In genomic region chr22:45268958-45269844, GRCh38 we compare ENCODE assay signal across 8 cellular contexts. TPM values are rescaled to one million over a fixed set of nuclear protein-coding genes. Genes with fewer than 3 reads are reported as not detected.
DNase-seq lines count a peak whose midpoint lies in the region; ATAC-seq, FAIRE-seq and TF ChIP-seq lines count a peak whose summit lies in the region.

No MANE protein-coding gene starts in this region.

- peak overlapping the region; percentile 55 for H2BK120ac ChIP-seq in H1 (replicated peaks; ENCODE audit: low read depth, low read length)
- H2BK120ac ChIP-seq in mesenchymal stem cell (ENCODE audit: low read depth, low read length), result no peak overlapping the region

- H3K4me1 ChIP-seq in H1 (replicated peaks in 1 of 4; ENCODE audit: control insufficient read depth in 3 of 4, insufficient read depth in 4 of 4, low read length in 3 of 4) (peaks cover 5 to 10% (median 7%) of the 10 kb centered on the region in 4 experiments; a peak in 6 of 7 replicates), mesenchymal stem cell (ENCODE audit: control insufficient read depth, insufficient read depth, low read depth, low read length) (peaks cover 19% of the 10 kb centered on the region)

- H3K18ac ChIP-seq in H1 (ENCODE audit: extremely low read depth, low read length) (peak overlapping the region; percentile 96), mesenchymal stem cell (ENCODE audit: low read depth in 1 of 2, low read length in 2 of 2) (peak overlapping the region; percentile 73 to 76)

- peak overlapping the region; percentile 75 for H3K56ac ChIP-seq in H1 (replicated peaks; ENCODE audit: insufficient read length, low read depth, low read length)

- H3K27ac ChIP-seq in H1 (ENCODE audit: low read depth, low read length) (no peak overlapping the region; the same call in 1 of the 2 replicates), mesenchymal stem cell (ENCODE audit: low read length, poor library complexity, severe bottlenecking) (no peak overlapping the region)

- H3K9me3 ChIP-seq in H1 (ENCODE audit: insufficient read depth in 2 of 2, low read depth in 1 of 2, low read length in 1 of 2) (no peaks in the 10 kb centered on the region), mesenchymal stem cell (ENCODE audit: control insufficient read depth, low read length) (no peaks in the 10 kb centered on the region)

- POLR2A ChIA-PET in H1 (lab: Charles Lee; ENCODE audit: partially characterized antibody), result interaction anchor here (0.6 kb wide), 1 partner anchor 39 kb away, joined by 3 read pairs; no protein-coding TSS in a partner anchor

- H4K5ac ChIP-seq in H1 (ENCODE audit: insufficient read length, low read depth, low read length), result peak overlapping the region; percentile 84

- TF ChIP-seq POLR2A in H1 (IDR thresholded peaks at IDR 0.05; ENCODE audit: control extremely low read depth in 1 of 2, low read depth in 2 of 2, low read length in 2 of 2), result no peak

- peak overlapping the region; percentile 80; the same call in 1 of the 2 replicates for H2BK12ac ChIP-seq in H1 (ENCODE audit: low read depth, low read length)
- H2BK12ac ChIP-seq in mesenchymal stem cell (ENCODE audit: low read length in 2 of 2), result peak overlapping the region in 1 of 2 experiments; percentile 15

- H2BK15ac ChIP-seq in H1 (ENCODE audit: low read length) (peak overlapping the region; percentile 46; the same call in 1 of the 2 replicates), mesenchymal stem cell (ENCODE audit: low read depth, poor library complexity, severe bottlenecking) (peak overlapping the region; percentile 93)

- H2BK20ac ChIP-seq in H1 (ENCODE audit: low read length), result no peak overlapping the region

- H3K4me3 ChIP-seq in H1 (ENCODE audit: extremely low read depth in 1 of 4, insufficient read depth in 2 of 4, low read depth in 3 of 4, low read length in 4 of 4) (peak overlapping the region; percentile 57 to 98 (median 62)), mesenchymal stem cell (ENCODE audit: insufficient read depth in 1 of 2, low read depth in 1 of 2, low read length in 2 of 2) (peak overlapping the region; percentile 52 to 84)

- H3K14ac ChIP-seq in H1 (ENCODE audit: insufficient read length) (no peak overlapping the region), mesenchymal stem cell (ENCODE audit: low read length in 2 of 2) (no peak overlapping the region)

- H3K23ac ChIP-seq in H1 (ENCODE audit: insufficient read length), result no peak overlapping the region
- H3K23ac ChIP-seq in mesenchymal stem cell (ENCODE audit: low read length in 2 of 2), result peak overlapping the region in 1 of 2 experiments; percentile 79

- TF ChIP-seq EP300 in H1 (IDR thresholded peaks at IDR 0.05; ENCODE audit: borderline replicate concordance in 1 of 2, low read depth in 2 of 2, low read length in 2 of 2), result no peak

- peak; percentile 84 to 91 for TF ChIP-seq RAD21 in H1 (IDR thresholded peaks at IDR 0.05 in 1 of 2, conservative IDR thresholded peaks at IDR 0.05 in 1 of 2; ENCODE audit: low read depth in 2 of 2, low read length in 2 of 2)

- H4K8ac ChIP-seq in H1 (ENCODE audit: extremely low read depth, insufficient read depth, low read length) (peak overlapping the region; percentile 81), mesenchymal stem cell (ENCODE audit: low read length) (peak overlapping the region; percentile 93)

- TF ChIP-seq CTCF in H1 (IDR thresholded peaks at IDR 0.05; ENCODE audit: control extremely low read depth in 1 of 3, insufficient read depth in 1 of 3, low read depth in 1 of 3, low read length in 3 of 3), result peak; percentile 72 to 93 (median 90)

- peaks cover 9% of the 10 kb centered on the region; the same call in 1 of the 2 replicates for H3K23me2 ChIP-seq in H1 (ENCODE audit: low read depth, low read length)

- ATAC-seq in HG02763 (IDR thresholded peaks at IDR 0.05; ENCODE audit: unreplicated experiment) (peak; percentile 76), GM21360 (IDR thresholded peaks at IDR 0.05; ENCODE audit: unreplicated experiment) (no peak)

- H3K79me2 ChIP-seq in H1 (ENCODE audit: control insufficient read depth in 1 of 2, insufficient read depth in 2 of 2, low read length in 2 of 2), result no peaks in the 10 kb centered on the region

- 5% methylated on average over 38 of the region's 60 CpGs; no CpG with 5 or more reads in 1 of the 2 experiments for WGBS in H1 (ENCODE audit: extremely low coverage in 1 of 2, insufficient coverage in 1 of 2, insufficient read length in 1 of 2, insufficient replicate concordance in 2 of 2, low coverage in 1 of 2, low lambda C conversion rate in 2 of 2, missing lambda C conversion rate in 1 of 2), 2 experiments
- WGBS in mesenchymal stem cell, result 11% methylated on average over 28 of the region's 60 CpGs

- H2BK5ac ChIP-seq in H1 (ENCODE audit: low read depth, low read length) (peak overlapping the region; percentile 85; the same call in 1 of the 2 replicates), mesenchymal stem cell (ENCODE audit: low read depth, low read length, poor library complexity, severe bottlenecking) (no peak overlapping the region)

- peak overlapping the region in 2 of 4 experiments; percentile 51 to 68; a peak in 3 of 7 replicates for H3K9ac ChIP-seq in H1 (replicated peaks in 1 of 4; ENCODE audit: extremely low read depth in 1 of 4, low read depth in 3 of 4, low read length in 3 of 4)
- H3K9ac ChIP-seq in mesenchymal stem cell (ENCODE audit: low read length), result peak overlapping the region; percentile 75

- no peak for FAIRE-seq in H1 (lab: Jason Lieb, UNC)

- H3K4me2 ChIP-seq in H1 (ENCODE audit: insufficient read depth in 1 of 2, low read depth in 2 of 2, low read length in 2 of 2), result peak overlapping the region; percentile 64 to 97
- H3K4me2 ChIP-seq in mesenchymal stem cell (ENCODE audit: low read length, poor library complexity, severe bottlenecking), result peak overlapping the region; percentile 84

- no peaks in the 10 kb centered on the region for H3K36me3 ChIP-seq in H1 (ENCODE audit: control insufficient read depth in 2 of 4, insufficient read depth in 4 of 4, low read length in 3 of 4)
- no peaks in the 10 kb centered on the region for H3K36me3 ChIP-seq in mesenchymal stem cell (ENCODE audit: control insufficient read depth in 1 of 2, insufficient read depth in 2 of 2, low read depth in 1 of 2, low read length in 2 of 2)

- peaks cover 0 to 10% (median 8%) of the 10 kb centered on the region in 4 experiments; a peak in 5 of 7 replicates for H3K27me3 ChIP-seq in H1 (replicated peaks in 1 of 4; ENCODE audit: control insufficient read depth in 3 of 4, extremely low read depth in 1 of 4, insufficient read depth in 3 of 4, low read length in 3 of 4)
- H3K27me3 ChIP-seq in mesenchymal stem cell (ENCODE audit: control insufficient read depth in 1 of 2, insufficient read depth in 1 of 2, low read length in 2 of 2), result peaks cover 0 to 20% of the 10 kb centered on the region in 2 experiments

- H4K91ac ChIP-seq in H1 (replicated peaks; ENCODE audit: insufficient read length, low read length), result peak overlapping the region; percentile 52
- H4K91ac ChIP-seq in mesenchymal stem cell (ENCODE audit: low read length), result peak overlapping the region; percentile 55

- H3K4ac ChIP-seq in H1 (replicated peaks; ENCODE audit: insufficient read length, low read depth, low read length) (peak overlapping the region; percentile 14), mesenchymal stem cell (ENCODE audit: low read depth in 1 of 2, low read length in 2 of 2) (peak overlapping the region; percentile 6 to 35)

- DNase-seq in EH (ENCODE audit: low read depth) (peak; percentile 69), NCI-H82 (lab: John Stamatoyannopoulos, UW) (peak; percentile 75), H1 (ENCODE audit: low read depth in 1 of 2, low spot score in 2 of 2) (peak in 1 of 2 experiments; percentile 97), mesenchymal stem cell (peak; percentile 60)
- peak; percentile 62 to 86 (median 76) for DNase-seq in activated CD8-positive, alpha-beta memory T cell treated with anti-CD3 and anti-CD28 coated beads for 48 hours (ENCODE audit: low read depth in 2 of 3, low spot score in 2 of 3)
- DNase-seq in stimulated activated CD8-positive, alpha-beta memory T cell treated with anti-CD3 and anti-CD28 coated beads, Interleukin-12 subunit alpha, Interleukin-12 subunit beta, amount 100 ng/mL, for 1 hour (ENCODE audit: low read depth), result peak; percentile 85

- H4K20me1 ChIP-seq in H1 (replicated peaks in 1 of 2; ENCODE audit: control insufficient read depth in 1 of 2, insufficient read depth in 2 of 2, low read length in 2 of 2), result no peaks in the 10 kb centered on the region

- CTCF ChIA-PET in H1 (lab: Charles Lee; ENCODE audit: partially characterized antibody), result interaction anchor here (1.0 to 2.3 kb wide), 6 partner anchors 36 to 285 kb away, joined by 3 to 6 read pairs (median 3); no protein-coding TSS in a partner anchor

- no peak overlapping the region for H2AK5ac ChIP-seq in H1 (ENCODE audit: low read depth, low read length)
- H2AK5ac ChIP-seq in mesenchymal stem cell (ENCODE audit: low read length, severe bottlenecking), result no peak overlapping the region

- H2AFZ ChIP-seq in H1 (ENCODE audit: low read length), result peak overlapping the region; percentile 89
- peak overlapping the region; percentile 39 for H2AFZ ChIP-seq in mesenchymal stem cell (ENCODE audit: low read depth, low read length)

- H3K79me1 ChIP-seq in H1 (ENCODE audit: low read depth, low read length) (no peaks in the 10 kb centered on the region), mesenchymal stem cell (replicated peaks; ENCODE audit: low read length, poor library complexity, severe bottlenecking) (peaks cover 1% of the 10 kb centered on the region)

RNA-seq across cellular contexts. Expression of gene UPK3A, which starts 15.5 kb away (rescaled TPM):
- 0.35 TPM in 1 of 2 replicates, not detected in the other for total RNA-seq in H1 (2021; fragmentation: NEBNext Ultra II Directional; extraction: Animal tissue kit (Norgen Biotek cat#: 25700))
- 1.7 and 2.4 TPM in 2 replicates for polyA plus RNA-seq in H1 (2011; rRNA removed)
- 0.62 TPM for polyA plus RNA-seq in H1 (2011; cell fraction: cytosol; rRNA removed)
- polyA plus RNA-seq in H1 (2011; cell fraction: nucleus; rRNA removed), result 1.3 TPM
- polyA plus RNA-seq in H1 (2012, experiment 1 of 2), result 0.42 to 1.5 TPM (median 0.70 TPM) in 3 of 4 replicates, not detected in the other
- 0.41 TPM for polyA plus RNA-seq in H1 (2012, experiment 2 of 2)
- polyA plus RNA-seq in H1 (2013, experiment 1 of 2), result 0.39 TPM
- 0.18 TPM for polyA plus RNA-seq in H1 (2013, experiment 2 of 2)
- polyA minus RNA-seq in H1 (2011; rRNA and poly(A)+ RNA removed), result 0.39 and 0.54 TPM in 2 replicates
- not detected for polyA minus RNA-seq in H1 (2011; cell fraction: cytosol; rRNA and poly(A)+ RNA removed)
- 0.80 TPM for polyA minus RNA-seq in H1 (2011; cell fraction: nucleus; rRNA and poly(A)+ RNA removed)
- polyA plus RNA-seq in mesenchymal stem cell (2013, experiment 1 of 2), result not detected
- not detected for polyA plus RNA-seq in mesenchymal stem cell (2013, experiment 2 of 2)

RNA-seq across cellular contexts. Expression of gene KIAA0930, which starts 28.5 kb away (rescaled TPM):
- total RNA-seq in H1 (2021; fragmentation: NEBNext Ultra II Directional; extraction: Animal tissue kit (Norgen Biotek cat#: 25700)), result 61.9 and 65.3 TPM in 2 replicates
- polyA plus RNA-seq in H1 (2011; rRNA removed), result 66.1 and 95.4 TPM in 2 replicates
- polyA plus RNA-seq in H1 (2011; cell fraction: cytosol; rRNA removed), result 66.9 TPM
- polyA plus RNA-seq in H1 (2011; cell fraction: nucleus; rRNA removed), result 77.9 TPM
- 37.4 to 53.7 TPM (median 45.5 TPM) in 4 replicates for polyA plus RNA-seq in H1 (2012, experiment 1 of 2)
- polyA plus RNA-seq in H1 (2012, experiment 2 of 2), result 32.4 TPM
- 50.5 TPM for polyA plus RNA-seq in H1 (2013, experiment 1 of 2)
- polyA plus RNA-seq in H1 (2013, experiment 2 of 2), result 53.3 TPM
- polyA minus RNA-seq in H1 (2011; rRNA and poly(A)+ RNA removed), result 25.2 and 28.4 TPM in 2 replicates
- 27.8 TPM for polyA minus RNA-seq in H1 (2011; cell fraction: cytosol; rRNA and poly(A)+ RNA removed)
- 14.2 TPM for polyA minus RNA-seq in H1 (2011; cell fraction: nucleus; rRNA and poly(A)+ RNA removed)
- 99.4 TPM for polyA plus RNA-seq in mesenchymal stem cell (2013, experiment 1 of 2)
- polyA plus RNA-seq in mesenchymal stem cell (2013, experiment 2 of 2), result 104 TPM

RNA-seq across cellular contexts. Expression of gene FAM118A, which starts 40.5 kb away (rescaled TPM):
- total RNA-seq in H1 (2021; fragmentation: NEBNext Ultra II Directional; extraction: Animal tissue kit (Norgen Biotek cat#: 25700)), result 18.6 and 21.1 TPM in 2 replicates
- 8.5 and 13.9 TPM in 2 replicates for polyA plus RNA-seq in H1 (2011; rRNA removed)
- 17.4 TPM for polyA plus RNA-seq in H1 (2011; cell fraction: cytosol; rRNA removed)
- polyA plus RNA-seq in H1 (2011; cell fraction: nucleus; rRNA removed), result 24.8 TPM
- polyA plus RNA-seq in H1 (2012, experiment 1 of 2), result 16.7 to 22.0 TPM (median 17.2 TPM) in 4 replicates
- 3.2 TPM for polyA plus RNA-seq in H1 (2012, experiment 2 of 2)
- 11.9 TPM for polyA plus RNA-seq in H1 (2013, experiment 1 of 2)
- 10.8 TPM for polyA plus RNA-seq in H1 (2013, experiment 2 of 2)
- 13.2 and 19.9 TPM in 2 replicates for polyA minus RNA-seq in H1 (2011; rRNA and poly(A)+ RNA removed)
- 13.9 TPM for polyA minus RNA-seq in H1 (2011; cell fraction: cytosol; rRNA and poly(A)+ RNA removed)
- polyA minus RNA-seq in H1 (2011; cell fraction: nucleus; rRNA and poly(A)+ RNA removed), result 16.4 TPM
- 12.1 TPM for polyA plus RNA-seq in mesenchymal stem cell (2013, experiment 1 of 2)
- polyA plus RNA-seq in mesenchymal stem cell (2013, experiment 2 of 2), result 10.7 TPM
